Comparison of ENCODE assay signal across 8 cellular contexts in the genomic region with DNA sequence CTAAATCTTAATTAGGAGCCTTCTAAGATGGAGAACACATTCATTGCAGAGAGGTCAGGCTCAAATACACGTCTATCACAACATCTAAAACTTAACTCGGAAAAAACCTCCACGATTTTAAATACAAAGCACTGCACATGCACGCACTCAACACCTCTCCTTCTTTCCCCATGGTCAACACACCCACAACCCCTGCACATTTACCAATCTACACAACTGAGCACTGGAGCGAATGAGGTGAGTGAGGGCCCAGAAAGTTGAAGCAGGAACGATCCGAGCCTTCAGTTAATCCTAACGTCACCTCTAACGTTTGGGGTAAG. TPM values are rescaled to one million over a fixed set of nuclear protein-coding genes. Genes with fewer than 3 reads are reported as not detected.
DNase-seq lines count a peak whose midpoint lies in the region; ATAC-seq and TF ChIP-seq lines count a peak whose summit lies in the region.

No MANE protein-coding gene starts in this region.

- H3K27ac ChIP-seq in ACC112 (ENCODE audit: low read depth, low read length) (peak overlapping the region; percentile 76; the same call in 1 of the 2 replicates), breast epithelium (peak overlapping the region; percentile 88 to 94), mesodermal cell (ENCODE audit: low read depth, low read length, severe bottlenecking) (peak overlapping the region; percentile 36)

- H3K9me3 ChIP-seq in breast epithelium (no peaks in the 10 kb centered on the region), mesodermal cell (ENCODE audit: control insufficient read depth, low read length) (no peaks in the 10 kb centered on the region)

- no peaks in the 10 kb centered on the region for H3K27me3 ChIP-seq in ACC112 (ENCODE audit: insufficient read depth, low read length)
- H3K27me3 ChIP-seq in breast epithelium = no peaks in the 10 kb centered on the region

- H3K4me1 ChIP-seq in ACC112 (ENCODE audit: control insufficient read depth, insufficient read depth, low read length, unreplicated experiment) = peaks cover 9% of the 10 kb centered on the region
- H3K4me1 ChIP-seq in breast epithelium = peaks cover 0 to 4% of the 10 kb centered on the region in 2 donors
- peaks cover 21% of the 10 kb centered on the region for H3K4me1 ChIP-seq in mesodermal cell (ENCODE audit: control insufficient read depth, insufficient read depth, low read length, poor library complexity, severe bottlenecking)

- TF ChIP-seq POLR2A in breast epithelium (IDR thresholded peaks at IDR 0.05) = no peak

- peaks cover 23% of the 10 kb centered on the region for H3K79me2 ChIP-seq in ACC112 (ENCODE audit: control insufficient read depth, insufficient read depth, low read length, unreplicated experiment)

- H3K36me3 ChIP-seq in ACC112 (ENCODE audit: insufficient read depth, low read length) (peaks cover 10% of the 10 kb centered on the region), breast epithelium (no peaks in the 10 kb centered on the region), mesodermal cell (ENCODE audit: control insufficient read depth, insufficient read depth, low read length) (peaks cover 13% of the 10 kb centered on the region)

- no peak for TF ChIP-seq CTCF in breast epithelium (IDR thresholded peaks at IDR 0.05)

- H3K4me3 ChIP-seq in ACC112 (ENCODE audit: low read depth, low read length) = peak overlapping the region; percentile 97
- H3K4me3 ChIP-seq in breast epithelium = peak overlapping the region; percentile 69 to 81 (median 76)
- H3K4me3 ChIP-seq in mesodermal cell (ENCODE audit: extremely low read depth, insufficient read depth, low read length, poor library complexity, severe bottlenecking) = peak overlapping the region; percentile 72

- WGBS in mesodermal cell (ENCODE audit: insufficient coverage in 2 of 2), 2 experiments = 0% methylated on average over 5 to 8 of the region's 9 CpGs

- intact Hi-C loops in breast epithelium (cut with DNase I; ENCODE audit: low total_unique reads) = no loop called here

- peak overlapping the region; percentile 99 for H2AFZ ChIP-seq in ACC112 (ENCODE audit: low read length, unreplicated experiment)

- no peak for DNase-seq in breast epithelium (ENCODE audit: low spot score in 2 of 2)
- DNase-seq in amniotic stem cell (lab: John Stamatoyannopoulos, UW) = no peak
- no peak for DNase-seq in NCI-H2196 (lab: John Stamatoyannopoulos, UW; ENCODE audit: unreplicated experiment)
- DNase-seq in NCI-H2171 (lab: John Stamatoyannopoulos, UW) = no peak

- peak; percentile 18 for ATAC-seq in HG03097 (IDR thresholded peaks at IDR 0.05; ENCODE audit: low FRiP score, unreplicated experiment)
- ATAC-seq in GM18517 (IDR thresholded peaks at IDR 0.05; ENCODE audit: unreplicated experiment) = no peak

RNA-seq across cellular contexts. Expression of a gene that starts 0.3 kb away (rescaled TPM):
- total RNA-seq in breast epithelium = 10 to 100 TPM; 23.1 to 28.2 (median 26.6) TPM
- 28.5 TPM for polyA plus RNA-seq in mesodermal cell (2013, experiment 1 of 2)
- polyA plus RNA-seq in mesodermal cell (2013, experiment 2 of 2) = 32.2 TPM

RNA-seq across cellular contexts. Expression of a gene that starts 16.7 kb away (rescaled TPM):
- total RNA-seq in breast epithelium = 10 to 100 TPM in 1 of 3 donors, 1 to 10 TPM in 2; 4.2 to 11.4 (median 6.9) TPM
- polyA plus RNA-seq in mesodermal cell (2013, experiment 1 of 2) = 0.81 TPM
- 1.4 TPM for polyA plus RNA-seq in mesodermal cell (2013, experiment 2 of 2)

RNA-seq across cellular contexts. Expression of a gene that starts 52.9 kb away (rescaled TPM):
- total RNA-seq in breast epithelium = not detected
- not detected for polyA plus RNA-seq in mesodermal cell (2013, experiment 1 of 2)
- polyA plus RNA-seq in mesodermal cell (2013, experiment 2 of 2) = not detected

Comparison
In these comparisons a context has a peak if more than half of its experiments do, and no peak if none do; other contexts are left out.
1. H3K27ac ChIP-seq: peak in every context shown above with its lines; median percentile 91 in breast epithelium; 76 in ACC112; 36 in mesodermal cell.